36 cellular contexts compared by ENCODE assay signal in genomic region chr11:102639656-102640055, GRCh38. TPM values are rescaled to one million over a fixed set of nuclear protein-coding genes. Genes with fewer than 3 reads are reported as not detected.
"Had no signal": no experiment of that assay in that cellular context is flagged by ENCODE, and none has a peak within 500 bp of the region (broad histone marks: within the 10 kb centered on the region; RNA-seq: fewer than 3 reads in every experiment).

No MANE protein-coding gene starts in this region.

- H3K4me1 ChIP-seq: adrenal gland, body of pancreas, breast epithelium had no signal

- H3K9me3 ChIP-seq: adrenal gland, body of pancreas, breast epithelium had no signal

- H3K27me3 ChIP-seq: adrenal gland, body of pancreas, brain microvascular endothelial cell, breast epithelium had no signal

- H3K27ac ChIP-seq: adrenal gland, body of pancreas, brain microvascular endothelial cell, breast epithelium, VCaP had no signal

- DNase-seq: activated B cell treated with CpG ODN at 0.5 μM for 24 hours; activated CD4-positive, alpha-beta memory T cell treated with anti-CD3 and anti-CD28 coated beads for 36 hours; activated CD4-positive, alpha-beta T cell treated with anti-CD3 and anti-CD28 coated beads for 4 hours; activated CD4-positive, alpha-beta T cell treated with anti-CD3 and anti-CD28 coated beads, Interleukin-2, amount 10 ng/mL, durations not matched to agents 24 days and 14 days; activated CD4-positive, alpha-beta T cell treated with anti-CD3 and anti-CD28 coated beads, Interleukin-2, amount 50 U/mL, for 1 hour; activated CD4-positive, alpha-beta T cell treated with anti-CD3 and anti-CD28 coated beads, Interleukin-2, amount 50 U/mL, for 4 hours; activated CD4-positive, CD25-positive, alpha-beta regulatory T cell treated with anti-CD3 and anti-CD28 coated beads, Interleukin-2, amount 50 U/mL, for 72 hours; activated CD8-positive, alpha-beta memory T cell treated with anti-CD3 and anti-CD28 coated beads, Interleukin-2, amount 50 U/mL, for 4 hours; activated CD8-positive, alpha-beta T cell treated with anti-CD3 and anti-CD28 coated beads for 36 hours; activated effector memory CD4-positive, alpha-beta T cell treated with anti-CD3 and anti-CD28 coated beads, Interleukin-2, amount 50 U/mL, for 16 hours; activated gamma-delta T cell treated with Interleukin-2 at 50 U/mL for 16 hours; activated naive CD4-positive, alpha-beta T cell; activated naive CD4-positive, alpha-beta T cell treated with anti-CD3 and anti-CD28 coated beads for 36 hours; activated naive CD4-positive, alpha-beta T cell treated with anti-CD3 and anti-CD28 coated beads, Interleukin-2, amount 50 U/mL, for 16 hours; activated naive CD8-positive, alpha-beta T cell treated with anti-CD3 and anti-CD28 coated beads for 36 hours; activated T-cell treated with anti-CD3 and anti-CD28 coated beads for 4 hours; activated T-cell treated with anti-CD3 and anti-CD28 coated beads, Interleukin-2, amount 50 U/mL, for 1 hour; activated T-cell treated with anti-CD3 and anti-CD28 coated beads, Interleukin-2, amount 50 U/mL, for 4 hours; activated T-cell treated with anti-CD3 and anti-CD28 coated beads, Interleukin-2, amount 50 U/mL, for 72 hours; adrenal gland; amniotic stem cell; aorta; body of pancreas; brain microvascular endothelial cell; central memory CD4-positive, alpha-beta T cell; T-helper 2 cell; T-helper 9 cell had no signal

- H3K36me3 ChIP-seq: adrenal gland, brain microvascular endothelial cell, breast epithelium had no signal

- H3K4me3 ChIP-seq: adrenal gland, body of pancreas, breast epithelium had no signal

RNA-seq across cellular contexts. Expression of gene MMP20, which starts 14.5 kb away (rescaled TPM):
- total RNA-seq: activated B cell treated with CpG ODN at 0.5 μM for 24 hours; activated CD4-positive, alpha-beta memory T cell treated with anti-CD3 and anti-CD28 coated beads for 36 hours; activated CD4-positive, alpha-beta T cell treated with anti-CD3 and anti-CD28 coated beads, Interleukin-2, amount 10 ng/mL, durations not matched to agents 24 days and 14 days; activated CD8-positive, alpha-beta memory T cell treated with anti-CD3 and anti-CD28 coated beads for 36 hours; activated CD8-positive, alpha-beta T cell treated with anti-CD3 and anti-CD28 coated beads for 36 hours; activated naive CD4-positive, alpha-beta T cell treated with anti-CD3 and anti-CD28 coated beads for 36 hours; activated naive CD4-positive, alpha-beta T cell treated with anti-CD3 and anti-CD28 coated beads, Interleukin-2, amount 50 U/mL, for 72 hours; activated naive CD8-positive, alpha-beta T cell treated with anti-CD3 and anti-CD28 coated beads for 36 hours; activated T-cell treated with anti-CD3 and anti-CD28 coated beads, Interleukin-2, amount 50 U/mL, for 4 hours; activated T-cell treated with anti-CD3 and anti-CD28 coated beads, Interleukin-2, amount 50 U/mL, for 72 hours; activated T-helper 1 cell treated with anti-CD3 and anti-CD28 coated beads, Interleukin-12 subunit alpha, Interleukin-12 subunit beta, Interleukin-2, Interleukin-4 antibody, amounts not matched to agents 30 ng/mL and 10 ng/mL and 1 ng/mL, durations not matched to agents 14 hours and 24 hours and 36 hours; activated T-helper 17 cell treated with anti-CD3 and anti-CD28 coated beads, Interleukin-2, amount 50 U/mL, for 72 hours; adrenal gland; aorta; astrocyte; body of pancreas; cardiac septum; cerebellum had no signal
